Comparison of ENCODE assay signal across 30 cellular contexts in genomic region chr10:30036811-30037210, GRCh38.
"Had no signal": no experiment of that assay in that cellular context is flagged by ENCODE, and none has a peak within 500 bp of the region (broad histone marks: within the 10 kb centered on the region; RNA-seq: fewer than 3 reads in every experiment).

No MANE protein-coding gene starts in this region.

- H3K9me3 Mint-ChIP-seq: activated CD4-positive, alpha-beta memory T cell treated with anti-CD3 and anti-CD28 coated beads for 36 hours; activated naive CD4-positive, alpha-beta T cell treated with anti-CD3 and anti-CD28 coated beads for 36 hours; activated T-helper 1 cell treated with anti-CD3 and anti-CD28 coated beads, Interleukin-12 subunit alpha, Interleukin-12 subunit beta, Interleukin-2, Interleukin-4 antibody, amounts not matched to agents 30 ng/mL and 10 ng/mL and 1 ng/mL, durations not matched to agents 14 hours and 24 hours and 36 hours; nephron had no signal

- H3K36me3 ChIP-seq: colonic mucosa, neutrophil, ovary, transverse colon, WERI-Rb-1 had no signal

- H3K27ac Mint-ChIP-seq: activated CD4-positive, alpha-beta memory T cell treated with anti-CD3 and anti-CD28 coated beads for 36 hours; activated naive CD4-positive, alpha-beta T cell treated with anti-CD3 and anti-CD28 coated beads for 36 hours; activated T-helper 1 cell treated with anti-CD3 and anti-CD28 coated beads, Interleukin-12 subunit alpha, Interleukin-12 subunit beta, Interleukin-2, Interleukin-4 antibody, amounts not matched to agents 30 ng/mL and 10 ng/mL and 1 ng/mL, durations not matched to agents 14 hours and 24 hours and 36 hours; nephron; progenitor cell of endocrine pancreas; T-helper 17 cell had no signal

- DNase-seq: activated CD4-positive, alpha-beta memory T cell treated with anti-CD3 and anti-CD28 coated beads for 36 hours; activated CD4-positive, alpha-beta T cell treated with anti-CD3 and anti-CD28 coated beads for 48 hours; activated CD8-positive, alpha-beta memory T cell treated with anti-CD3 and anti-CD28 coated beads, Interleukin-2, amount 50 U/mL, for 4 hours; activated effector memory CD4-positive, alpha-beta T cell treated with anti-CD3 and anti-CD28 coated beads, Interleukin-2, amount 50 U/mL, for 16 hours; activated naive CD4-positive, alpha-beta T cell treated with anti-CD3 and anti-CD28 coated beads for 36 hours; activated T-cell treated with anti-CD3 and anti-CD28 coated beads, Interleukin-2, amount 50 U/mL, for 1 hour; amygdala; body of pancreas; cerebellar nuclear complex; colonic mucosa; effector CD8-positive, alpha-beta T cell; lower lobe of right lung; mesenchymal stem cell; ovary; sigmoid colon; stimulated activated CD4-positive, alpha-beta T cell treated with anti-CD3 and anti-CD28 coated beads, Interleukin-1b, Interleukin-23, amount 100 ng/mL, for 48 hours; stimulated activated naive CD4-positive, alpha-beta T cell; T-helper 17 cell; T1000; transverse colon; WERI-Rb-1 had no signal

- H3K4me1 ChIP-seq: colonic mucosa had no signal

- H3K4me2 ChIP-seq: smooth muscle cell had no signal

- H3K36me3 Mint-ChIP-seq: activated CD4-positive, alpha-beta memory T cell treated with anti-CD3 and anti-CD28 coated beads for 36 hours had no signal

- H3K9me3 ChIP-seq: body of pancreas, colonic mucosa, lower lobe of right lung, neutrophil, ovary, sigmoid colon, transverse colon had no signal

- ATAC-seq: activated CD4-positive, CD25-positive, alpha-beta regulatory T cell treated with anti-CD3 and anti-CD28 coated beads, Interleukin-2, amount 50 U/mL, for 24 hours; body of pancreas; lower lobe of right lung; T-helper 17 cell had no signal

- H3K4me3 Mint-ChIP-seq: activated CD4-positive, alpha-beta memory T cell treated with anti-CD3 and anti-CD28 coated beads for 36 hours; activated naive CD4-positive, alpha-beta T cell treated with anti-CD3 and anti-CD28 coated beads for 36 hours; activated T-helper 1 cell treated with anti-CD3 and anti-CD28 coated beads, Interleukin-12 subunit alpha, Interleukin-12 subunit beta, Interleukin-2, Interleukin-4 antibody, amounts not matched to agents 30 ng/mL and 10 ng/mL and 1 ng/mL, durations not matched to agents 14 hours and 24 hours and 36 hours; nephron; T-helper 17 cell had no signal

- H3K4me3 ChIP-seq: body of pancreas, colonic mucosa, lower lobe of right lung, ovary, sigmoid colon, smooth muscle cell, transverse colon had no signal

- H3K27ac ChIP-seq: body of pancreas, colonic mucosa, lower lobe of right lung, neutrophil, ovary, sigmoid colon, transverse colon, WERI-Rb-1 had no signal

- FAIRE-seq: endometrium, frontal cortex, keratinocyte had no signal

- H3K27me3 ChIP-seq: body of pancreas, colonic mucosa, ovary, sigmoid colon, transverse colon had no signal
